Comparison of ENCODE assay signal across 1 cellular context in the genomic region with DNA sequence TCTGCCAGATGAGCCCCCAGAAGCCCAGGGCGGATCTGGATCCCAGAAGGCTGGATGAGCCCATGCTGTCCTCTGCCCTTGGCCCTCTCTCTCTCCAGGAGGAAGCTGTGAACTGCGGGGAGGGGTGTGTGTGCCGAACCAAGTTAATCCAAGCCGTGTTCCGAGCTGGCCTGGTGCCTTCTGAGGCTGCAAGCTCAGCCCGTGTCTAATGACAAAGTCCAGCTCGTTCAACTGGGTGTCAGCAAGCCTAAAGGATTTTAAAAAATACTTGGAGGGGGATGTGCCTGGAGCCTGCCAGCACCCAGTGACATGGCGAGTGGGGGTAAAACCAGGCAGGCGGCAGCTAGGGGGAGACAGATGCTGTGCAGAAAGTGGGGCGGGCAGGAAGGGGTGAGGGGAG.
TF ChIP-seq lines count a peak whose summit lies in the region.

No MANE protein-coding gene starts in this region.

TF ChIP-seq in IMR-90, 13 proteins besides CTCF, POLR2A, EP300 and RAD21:
- TF ChIP-seq USF2 (IDR thresholded peaks at IDR 0.05; ENCODE audit: low read depth, low read length) (no peak), NFE2L2 (IDR thresholded peaks at IDR 0.05; ENCODE audit: low read depth, low read length) (no peak), FOS (IDR thresholded peaks at IDR 0.05; ENCODE audit: low read depth, low read length) (no peak), RFX5 (IDR thresholded peaks at IDR 0.05; ENCODE audit: low read depth, low read length) (no peak), RCOR1 (IDR thresholded peaks at IDR 0.05; ENCODE audit: insufficient replicate concordance, low read length) (no peak), MAFK (IDR thresholded peaks at IDR 0.05; ENCODE audit: low read depth, low read length) (no peak), CHD1 (IDR thresholded peaks at IDR 0.05; ENCODE audit: low read depth, low read length) (no peak), ELK1 (IDR thresholded peaks at IDR 0.05; ENCODE audit: borderline replicate concordance, low read depth, low read length) (no peak)
